ENCODE assay signal across 26 cellular contexts in the genomic region with DNA sequence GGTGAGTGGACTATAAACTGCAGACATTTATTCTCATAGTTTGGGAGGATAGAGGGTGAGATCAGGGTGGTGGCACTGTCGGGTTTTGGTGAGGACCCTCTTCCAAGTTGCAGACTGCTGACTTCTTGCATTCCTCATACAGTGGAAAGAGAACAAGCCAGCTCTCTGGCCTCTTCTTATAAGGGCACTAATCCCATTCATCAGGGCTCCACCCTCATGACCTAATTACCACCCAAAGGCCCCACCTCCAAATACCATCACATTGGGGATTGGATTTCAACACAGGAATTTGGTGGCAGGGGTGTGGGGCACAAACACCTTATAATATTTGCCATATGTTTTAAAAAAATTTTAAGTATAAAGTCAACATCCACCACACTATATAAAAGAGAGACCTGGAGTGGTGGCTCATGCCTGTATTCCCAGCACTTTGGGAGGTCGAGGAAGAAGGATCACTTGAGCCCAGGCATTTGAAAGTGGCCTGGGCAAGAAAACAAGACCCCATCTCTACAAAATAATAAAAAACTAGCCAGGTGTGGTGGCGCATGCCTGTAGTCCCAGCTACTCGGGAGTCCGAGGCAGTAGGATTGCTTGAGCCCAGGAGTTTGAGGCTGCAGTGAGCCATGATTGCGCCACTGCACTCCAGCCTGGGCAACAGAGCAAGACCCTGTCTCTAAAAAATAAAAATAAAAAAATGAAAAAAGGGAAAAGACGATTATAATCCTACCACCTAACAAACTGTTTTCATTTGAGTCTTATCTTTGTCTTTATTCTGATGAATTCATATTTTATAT. TPM values are rescaled to one million over a fixed set of nuclear protein-coding genes. Genes with fewer than 3 reads are reported as not detected.
DNase-seq lines count a peak whose midpoint lies in the region; ATAC-seq and TF ChIP-seq lines count a peak whose summit lies in the region.
"Had no signal": no experiment of that assay in that cellular context is flagged by ENCODE, and none has a peak within 500 bp of the region (broad histone marks: within the 10 kb centered on the region; RNA-seq: fewer than 3 reads in every experiment).

No MANE protein-coding gene starts in this region.

- H2AFZ ChIP-seq in H9 (ENCODE audit: low read length) (no peak overlapping the region), smooth muscle cell (ENCODE audit: low read depth) (no peak overlapping the region)
- H2AFZ ChIP-seq: GM23248 had no signal

- no peak overlapping the region for H3K18ac ChIP-seq in H9 (ENCODE audit: insufficient read length, low read depth, low read length)

- ATAC-seq in effector memory CD8-positive, alpha-beta T cell (replicated peaks) = no peak
- ATAC-seq in foreskin keratinocyte (no peak), HG02938 (IDR thresholded peaks at IDR 0.05; ENCODE audit: unreplicated experiment) (no peak)
- ATAC-seq: A549, HCT116 had no signal

- peak overlapping the region in 2 of 3 experiments; percentile 12 to 97; a peak in 1 of 7 replicates for H3K27ac Mint-ChIP-seq in H9
- peak overlapping the region; percentile 19 to 68 for H3K27ac Mint-ChIP-seq in effector memory CD8-positive, alpha-beta T cell
- H3K27ac Mint-ChIP-seq: CD4-positive, alpha-beta memory T cell had no signal

- H3K4me2 ChIP-seq in H9 (ENCODE audit: insufficient read depth, insufficient read length, low read length) (no peak overlapping the region), smooth muscle cell (no peak overlapping the region)
- H3K4me2 ChIP-seq: A549; BLaER1 treated with 17β-estradiol and CSF1 and Interleukin-3, amounts not matched to agents 10 nM and 100 nM had no signal

- no peaks in the 10 kb centered on the region for H3K27me3 Mint-ChIP-seq in H9 (ENCODE audit: low read depth)
- peaks cover 32 to 53% of the 10 kb centered on the region in 2 donors for H3K27me3 Mint-ChIP-seq in effector memory CD8-positive, alpha-beta T cell

- no peak overlapping the region for H2BK120ac ChIP-seq in H9 (ENCODE audit: low read depth, low read length, poor library complexity, severe bottlenecking)

- H3K4me1 ChIP-seq in H9 (ENCODE audit: insufficient read depth, low read length) (peaks cover 37% of the 10 kb centered on the region; the same call in 1 of the 2 replicates), mesodermal cell (ENCODE audit: control insufficient read depth, insufficient read depth, low read length, poor library complexity, severe bottlenecking) (peaks cover 46% of the 10 kb centered on the region), foreskin keratinocyte (peaks cover 5% of the 10 kb centered on the region), smooth muscle cell (ENCODE audit: low read depth) (peaks cover 28% of the 10 kb centered on the region)
- H3K4me1 ChIP-seq: A549 had no signal

- H3K9ac ChIP-seq in H9 (ENCODE audit: extremely low read depth, insufficient read length, low read length) (no peak overlapping the region), smooth muscle cell (ENCODE audit: low read depth) (no peak overlapping the region)
- H3K9ac ChIP-seq: BLaER1 treated with 17β-estradiol and CSF1 and Interleukin-3, amounts not matched to agents 10 nM and 100 nM; GM23248 had no signal

- H3K4me3 ChIP-seq in mesodermal cell (ENCODE audit: extremely low read depth, insufficient read depth, low read length, poor library complexity, severe bottlenecking) (no peak overlapping the region), smooth muscle cell (no peak overlapping the region)
- H3K4me3 ChIP-seq: A549; BLaER1 treated with 17β-estradiol and CSF1 and Interleukin-3, amounts not matched to agents 10 nM and 100 nM; GM23248; SJSA1 had no signal

- H4K5ac ChIP-seq in H9 (ENCODE audit: insufficient read length, low read depth, low read length) = no peak overlapping the region

- DNase-seq in H9 (no peak), foreskin keratinocyte (no peak), smooth muscle cell (lab: John Stamatoyannopoulos, UW; ENCODE audit: unreplicated experiment) (no peak), NCI-H146 (lab: John Stamatoyannopoulos, UW) (no peak)
- no peak for DNase-seq in effector memory CD8-positive, alpha-beta T cell
- DNase-seq: AML-193; CD4-positive, alpha-beta memory T cell; COR-L47; GM23248; Karpas-422; NCI-H1092 treated with DMSO at 0.1 percent for 48 hours; NCI-H1436; NCI-H187 treated with DMSO at 0.1 percent for 48 hours; NCI-H2171 treated with DMSO at 0.1 percent for 48 hours; NCI-H524 treated with DMSO at 0.1 percent for 48 hours; NCI-H774; Right ventricle myocardium superior; RPMI8226 had no signal

- H3K27ac ChIP-seq in C4-2B (peak overlapping the region; percentile 67; the same call in 1 of the 2 replicates), H9 (ENCODE audit: insufficient read length, low read depth, low read length) (no peak overlapping the region), mesodermal cell (ENCODE audit: low read depth, low read length, severe bottlenecking) (peak overlapping the region; percentile 67), foreskin keratinocyte (no peak overlapping the region), smooth muscle cell (ENCODE audit: low read depth) (no peak overlapping the region)
- H3K27ac ChIP-seq: A549; BLaER1 treated with 17β-estradiol and CSF1 and Interleukin-3, amounts not matched to agents 10 nM and 100 nM; GM23248; HL-60; SJSA1 had no signal

- H4K20me1 ChIP-seq in H9 (ENCODE audit: control insufficient read depth, insufficient read depth, insufficient read length) = no peaks in the 10 kb centered on the region
- peaks cover 82% of the 10 kb centered on the region for H4K20me1 ChIP-seq in smooth muscle cell (ENCODE audit: low read depth)
- H4K20me1 ChIP-seq: BLaER1 treated with 17β-estradiol and CSF1 and Interleukin-3, amounts not matched to agents 10 nM and 100 nM had no signal

- H3K36me3 ChIP-seq in mesodermal cell (ENCODE audit: control insufficient read depth, insufficient read depth, low read length) = peaks cover 4% of the 10 kb centered on the region
- no peaks in the 10 kb centered on the region for H3K36me3 ChIP-seq in smooth muscle cell (ENCODE audit: low read depth)
- H3K36me3 ChIP-seq: BLaER1 treated with 17β-estradiol and CSF1 and Interleukin-3, amounts not matched to agents 10 nM and 100 nM; SJSA1 had no signal

- H3K27me3 ChIP-seq in H9 (ENCODE audit: insufficient read depth, low read length) = no peaks in the 10 kb centered on the region
- no peaks in the 10 kb centered on the region for H3K27me3 ChIP-seq in foreskin keratinocyte
- no peaks in the 10 kb centered on the region for H3K27me3 ChIP-seq in smooth muscle cell (ENCODE audit: low read depth)
- H3K27me3 ChIP-seq: BLaER1 treated with 17β-estradiol and CSF1 and Interleukin-3, amounts not matched to agents 10 nM and 100 nM; SJSA1 had no signal

- WGBS in H9 (ENCODE audit: extremely low coverage, insufficient read length, low lambda C conversion rate) = no CpG with 5 or more reads among the region's 7 CpGs
- 94 to 100% methylated on average over 4 to 5 of the region's 7 CpGs for WGBS in mesodermal cell (ENCODE audit: insufficient coverage in 2 of 2), 2 experiments
- 98% methylated on average over 7 of the region's 7 CpGs for WGBS in smooth muscle cell (ENCODE audit: low lambda C conversion rate)

- H3K14ac ChIP-seq in H9 (ENCODE audit: insufficient read depth, low read length) = no peak overlapping the region

- peaks cover 19 to 30% (median 19%) of the 10 kb centered on the region in 3 experiments; a peak in 6 of 7 replicates for H3K36me3 Mint-ChIP-seq in H9 (ENCODE audit: insufficient read depth in 1 of 3, low read depth in 3 of 3)
- H3K36me3 Mint-ChIP-seq in effector memory CD8-positive, alpha-beta T cell (ENCODE audit: insufficient read depth) = no peaks in the 10 kb centered on the region
- H3K36me3 Mint-ChIP-seq: CD4-positive, alpha-beta memory T cell had no signal

- H3K9me3 ChIP-seq in H9 (ENCODE audit: control insufficient read depth, low read depth, low read length) (no peaks in the 10 kb centered on the region), mesodermal cell (ENCODE audit: control insufficient read depth, low read length) (no peaks in the 10 kb centered on the region), smooth muscle cell (replicated peaks; ENCODE audit: low read depth) (no peaks in the 10 kb centered on the region)
- H3K9me3 ChIP-seq: A549, SJSA1 had no signal

- no peak overlapping the region for H2BK20ac ChIP-seq in H9 (ENCODE audit: low read depth, low read length, poor library complexity, severe bottlenecking)

- no peak overlapping the region for H2BK12ac ChIP-seq in H9 (ENCODE audit: insufficient read length, low read depth, low read length)

- no peak overlapping the region for H4K91ac ChIP-seq in H9 (ENCODE audit: insufficient read length, low read depth, low read length)

- H4K8ac ChIP-seq in H9 (replicated peaks; ENCODE audit: insufficient read length, low read depth, low read length) = no peak overlapping the region

- no peak overlapping the region for H3K23ac ChIP-seq in H9 (ENCODE audit: insufficient read length, low read depth, low read length)

- no peak overlapping the region for H2AK5ac ChIP-seq in H9 (ENCODE audit: insufficient read length, low read length)

- no peak overlapping the region for H3K4me3 Mint-ChIP-seq in H9
- H3K4me3 Mint-ChIP-seq in effector memory CD8-positive, alpha-beta T cell = no peak overlapping the region
- H3K4me3 Mint-ChIP-seq: CD4-positive, alpha-beta memory T cell had no signal

- H3K4me1 Mint-ChIP-seq in H9 = peaks cover 79 to 90% of the 10 kb centered on the region in 2 experiments
- H3K4me1 Mint-ChIP-seq in effector memory CD8-positive, alpha-beta T cell (ENCODE audit: low read depth in 2 of 2) = peaks cover 6 to 17% of the 10 kb centered on the region in 2 donors

- H3T11ph ChIP-seq in H9 (ENCODE audit: low read length) = no peak overlapping the region

- no peak overlapping the region for H3K56ac ChIP-seq in H9 (ENCODE audit: insufficient read length, low read depth, low read length)

- no peak overlapping the region for H2BK15ac ChIP-seq in H9 (ENCODE audit: low read depth, low read length)

- H2BK5ac ChIP-seq in H9 (ENCODE audit: insufficient read length, low read length) = no peak overlapping the region

- H3K79me2 ChIP-seq in H9 (ENCODE audit: insufficient read depth, low read length) (peaks cover 23% of the 10 kb centered on the region; the same call in 1 of the 2 replicates), smooth muscle cell (ENCODE audit: low read depth) (peaks cover 26% of the 10 kb centered on the region)

- H3K79me1 ChIP-seq in H9 (ENCODE audit: insufficient read depth, low read depth, low read length, poor library complexity, severe bottlenecking) = peaks cover 5% of the 10 kb centered on the region

- TF ChIP-seq CTCF in C4-2B (conservative IDR thresholded peaks at IDR 0.05) (no peak), H9 (conservative IDR thresholded peaks at IDR 0.05) (no peak), foreskin keratinocyte (conservative IDR thresholded peaks at IDR 0.05) (no peak), smooth muscle cell (IDR thresholded peaks at IDR 0.05; ENCODE audit: borderline replicate concordance, insufficient read depth, poor library complexity, severe bottlenecking) (no peak)

- H3K9me3 Mint-ChIP-seq in H9 = no peaks in the 10 kb centered on the region; a peak in 1 of 5 replicates
- H3K9me3 Mint-ChIP-seq in effector memory CD8-positive, alpha-beta T cell = no peaks in the 10 kb centered on the region

- H3F3A ChIP-seq in smooth muscle cell (ENCODE audit: low read depth) = no peaks in the 10 kb centered on the region

- no peak overlapping the region for H3K4ac ChIP-seq in H9 (ENCODE audit: low read depth, low read length)

- H3K23me2 ChIP-seq in H9 (ENCODE audit: insufficient read length, low read depth, low read length, poor library complexity, severe bottlenecking) = no peaks in the 10 kb centered on the region

RNA-seq across cellular contexts. Expression of gene TCF7L1, which starts 44.0 kb away (rescaled TPM):
- total RNA-seq in H9 (2021) (112 and 117 TPM in 2 replicates), foreskin keratinocyte (7.1 and 8.5 TPM in 2 replicates), smooth muscle cell (2.9 and 4.5 TPM in 2 replicates)
- 40.4 TPM for polyA plus RNA-seq in mesodermal cell (2013, experiment 1 of 2)
- 32.4 TPM for polyA plus RNA-seq in mesodermal cell (2013, experiment 2 of 2)
- polyA plus RNA-seq in foreskin keratinocyte (18.4 and 24.1 TPM in 2 replicates), smooth muscle cell (15.2 and 18.2 TPM in 2 replicates)
- total RNA-seq: CD4-positive, alpha-beta memory T cell had no signal

Comparison
In these comparisons a context has a peak if more than half of its experiments do, and no peak if none do; other contexts are left out.
1. H3K27ac ChIP-seq: peak in C4-2B (single experiment) and mesodermal cell (single experiment); none in H9 (single experiment), foreskin keratinocyte (single experiment) and smooth muscle cell (single experiment).
2. RNA of gene TCF7L1, which starts 44.0 kb away (total RNA-seq): 112 to 117 TPM in H9; 7.1 to 8.5 TPM in foreskin keratinocyte and 2.9 to 4.5 TPM in smooth muscle cell; every median in the first group is over 10 times any median in the second.